ENCODE assay signal across 7 cellular contexts in the genomic region with DNA sequence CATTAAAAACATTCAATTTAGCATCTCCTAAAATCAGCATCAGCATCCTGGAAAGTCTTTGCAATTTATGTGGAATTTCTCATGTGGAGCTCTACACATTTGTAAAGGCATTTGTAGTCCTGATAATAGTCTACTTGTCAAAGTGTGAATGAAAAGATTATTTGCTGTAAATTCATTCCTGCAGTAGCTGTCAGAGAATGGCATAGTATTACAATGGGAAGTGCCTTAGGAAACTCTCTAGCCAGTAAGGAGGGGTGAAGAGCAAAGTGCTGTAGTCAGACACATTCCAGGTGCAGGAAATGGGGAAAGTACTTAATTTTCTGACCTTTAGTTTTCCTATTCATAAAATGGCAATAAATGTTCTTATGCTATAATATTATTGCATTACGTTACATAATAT.
"Had no signal": no experiment of that assay in that cellular context is flagged by ENCODE, and none has a peak within 500 bp of the region (broad histone marks: within the 10 kb centered on the region; RNA-seq: fewer than 3 reads in every experiment).

No MANE protein-coding gene starts in this region.

- H3K4me3 Mint-ChIP-seq: H9, IgD-negative memory B cell had no signal

- ATAC-seq: HepG2 had no signal

- H3K9me3 Mint-ChIP-seq: H9 had no signal

- DNase-seq: GM23248, H9, HCEC 1CT, KBM-7 had no signal

- H3K4me1 Mint-ChIP-seq: IgD-negative memory B cell had no signal

- H3K27ac ChIP-seq: GM23248, HL-60 had no signal

- H3K27ac Mint-ChIP-seq: H9, IgD-negative memory B cell had no signal

- H3K4me3 ChIP-seq: GM23248 had no signal

- H3K27me3 Mint-ChIP-seq: IgD-negative memory B cell had no signal

- H2AFZ ChIP-seq: GM23248 had no signal

- H3K9ac ChIP-seq: GM23248 had no signal

- H3K36me3 Mint-ChIP-seq: IgD-negative memory B cell had no signal
